Comparison of ENCODE assay signal across 9 cellular contexts in the genomic region with DNA sequence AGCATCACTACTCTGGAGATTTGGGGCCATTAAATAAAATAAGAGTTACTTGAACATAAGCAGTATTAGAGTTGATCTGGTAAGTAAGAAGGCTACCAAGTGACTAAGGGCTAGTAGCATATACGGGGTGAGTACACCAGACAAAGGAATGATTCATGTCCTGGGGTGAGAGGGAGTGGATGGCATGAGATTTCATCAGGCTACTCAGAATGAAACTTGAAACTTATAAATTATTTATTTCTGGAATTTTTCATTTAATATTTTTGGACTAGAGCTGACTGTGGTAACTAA. TPM values are rescaled to one million over a fixed set of nuclear protein-coding genes. Genes with fewer than 3 reads are reported as not detected.
DNase-seq lines count a peak whose midpoint lies in the region; ATAC-seq and TF ChIP-seq lines count a peak whose summit lies in the region.
"Had no signal": no experiment of that assay in that cellular context is flagged by ENCODE, and none has a peak within 500 bp of the region (broad histone marks: within the 10 kb centered on the region; RNA-seq: fewer than 3 reads in every experiment).

No MANE protein-coding gene starts in this region.

- no peak overlapping the region for H2AK9ac ChIP-seq in IMR-90 (replicated peaks; ENCODE audit: low read depth, low read length, poor library complexity)

- H3K4me3 ChIP-seq in BJ (ENCODE audit: low read depth, low read length) (peak overlapping the region; percentile 91), IMR-90 (ENCODE audit: insufficient read depth, low read depth, low read length) (no peak overlapping the region), astrocyte of the spinal cord (ENCODE audit: low read depth, low read length) (peak overlapping the region; percentile 69)

- no peak overlapping the region for H2BK20ac ChIP-seq in IMR-90 (ENCODE audit: low read depth, low read length)

- H4K91ac ChIP-seq in IMR-90 (ENCODE audit: insufficient read depth, low read depth, low read length): 0 out of 2 replicates have a peak overlapping the region, but pooled peaks have one; percentile 67

- DNase-seq in BJ (ENCODE audit: low read depth): peak; percentile 78
- DNase-seq in IMR-90: peak; percentile 97
- peak; percentile 89 for DNase-seq in astrocyte of the spinal cord (ENCODE audit: low read depth, low spot score)
- DNase-seq in myocyte (ENCODE audit: low read depth): peak; percentile 85
- DNase-seq in ureter (ENCODE audit: low spot score): no peak
- no peak for DNase-seq in MV-4-11 (lab: John Stamatoyannopoulos, UW)
- no peak for DNase-seq in NCI-H524 (lab: John Stamatoyannopoulos, UW)

- peak overlapping the region; percentile 64 to 91; a peak in 3 of 4 replicates for H4K8ac ChIP-seq in IMR-90 (ENCODE audit: low read depth in 2 of 2, low read length in 2 of 2)

- in situ Hi-C loops in IMR-90 (cut with MboI; ENCODE audit: low sequenced_read_pairs) (no loop called here), astrocyte of the spinal cord (cut with HindIII; ENCODE audit: low sequenced_read_pairs) (no loop called here)

- H3K9ac ChIP-seq in IMR-90 (ENCODE audit: low read depth, low read length): peak overlapping the region; percentile 80; the same call in 1 of the 2 replicates

- peak; percentile 92 for TF ChIP-seq POLR2A in IMR-90 (IDR thresholded peaks at IDR 0.05; ENCODE audit: low read depth, low read length)

- no peaks in the 10 kb centered on the region for H3K9me3 ChIP-seq in IMR-90 (ENCODE audit: control insufficient read depth, insufficient read depth, low read length)
- H3K9me3 ChIP-seq: neutrophil had no signal

- peaks cover 4% of the 10 kb centered on the region for H3K36me3 ChIP-seq in BJ (ENCODE audit: control insufficient read depth, insufficient read depth, low read length)
- peaks cover 2% of the 10 kb centered on the region; the same call in 1 of the 2 replicates for H3K36me3 ChIP-seq in IMR-90 (ENCODE audit: control insufficient read depth, insufficient read depth, low read length)
- H3K36me3 ChIP-seq: neutrophil had no signal

- peak overlapping the region; percentile 90 for H2BK5ac ChIP-seq in IMR-90 (ENCODE audit: low read depth, low read length, poor library complexity, severe bottlenecking)

- H2AFZ ChIP-seq in IMR-90 (replicated peaks; ENCODE audit: low read length, poor library complexity): no peak overlapping the region

- peak overlapping the region; percentile 96; the same call in 1 of the 2 replicates for H3K4ac ChIP-seq in IMR-90 (ENCODE audit: low read depth, low read length)

- intact Hi-C loops in IMR-90 (cut with micrococcal nuclease): loop anchor here (2.0 to 10.0 kb wide), 2 partner anchors 342 to 500 kb away; a partner anchor contains a TSS

- WGBS in IMR-90 (ENCODE audit: extremely low coverage in 2 of 2, insufficient read length in 1 of 2), 2 experiments: no CpG with 5 or more reads among the region's 1 CpG

- 0 out of 2 replicates have a peak overlapping the region, but pooled peaks have one; percentile 57 for H2AK5ac ChIP-seq in IMR-90 (ENCODE audit: low read depth, low read length)

- H3K56ac ChIP-seq in IMR-90 (ENCODE audit: extremely low read depth, insufficient read depth, low read length): peak overlapping the region; percentile 45; the same call in 1 of the 2 replicates

- POLR2A ChIA-PET in BJ (lab: Charles Lee): no interaction called here
- POLR2A ChIA-PET in IMR-90 (lab: Charles Lee; ENCODE audit: unreplicated experiment): interaction anchor here (0.6 to 0.9 kb wide), 2 partner anchors 12 to 23 kb away, joined by 3 to 4 read pairs; no protein-coding TSS in a partner anchor

- peaks cover 23 to 62% of the 10 kb centered on the region in 2 experiments for H3K79me1 ChIP-seq in IMR-90 (ENCODE audit: low read depth in 1 of 2, low read length in 2 of 2)

- H3K27ac ChIP-seq in IMR-90 (ENCODE audit: insufficient read depth, low read length): no peak overlapping the region
- H3K27ac ChIP-seq: neutrophil had no signal

- H4K5ac ChIP-seq in IMR-90 (ENCODE audit: low read depth, low read length): no peak overlapping the region; the same call in 1 of the 2 replicates

- H3K27me3 ChIP-seq in BJ (ENCODE audit: control insufficient read depth, insufficient read depth, low read length): no peaks in the 10 kb centered on the region
- no peaks in the 10 kb centered on the region for H3K27me3 ChIP-seq in IMR-90 (ENCODE audit: control insufficient read depth, insufficient read depth, low read length)

- H3K9me1 ChIP-seq in IMR-90 (ENCODE audit: insufficient read depth, low read length): peaks cover 6% of the 10 kb centered on the region; the same call in 1 of the 2 replicates

- H2BK15ac ChIP-seq in IMR-90 (ENCODE audit: low read depth, low read length): no peak overlapping the region; the same call in 2 of the 3 replicates

- H3K4me2 ChIP-seq in IMR-90 (ENCODE audit: low read depth, low read length): peak overlapping the region; percentile 78; the same call in 1 of the 2 replicates

- no peak for TF ChIP-seq RAD21 in IMR-90 (IDR thresholded peaks at IDR 0.05; ENCODE audit: low read length)

- no TSS peak for BruUV-seq in IMR-90 (replicated peaks; lab: Mats Ljungman, UMichigan)

- CTCF ChIA-PET in BJ (lab: Yijun Ruan, JAX) (interaction anchor here (1.4 kb wide), 1 partner anchor 289 kb away, joined by 3 read pairs; no protein-coding TSS in a partner anchor), IMR-90 (lab: Yijun Ruan, JAX) (no interaction called here)

- dilution Hi-C loops in IMR-90 (cut with HindIII; ENCODE audit: low sequenced_read_pairs, unreplicated experiment): no loop called here

- H3K23ac ChIP-seq in IMR-90 (ENCODE audit: low read depth, low read length): peak overlapping the region; percentile 48; the same call in 1 of the 2 replicates

- 0 out of 2 replicates have a peak, but pooled peaks cover under 1% of the 10 kb centered on the region for H3K4me1 ChIP-seq in IMR-90 (ENCODE audit: control insufficient read depth, insufficient read depth, low read length)

- no peak for TF ChIP-seq CTCF in BJ (IDR thresholded peaks at IDR 0.05; ENCODE audit: insufficient read depth, low read depth, low read length)
- no peak for TF ChIP-seq CTCF in IMR-90 (conservative IDR thresholded peaks at IDR 0.05; ENCODE audit: low read depth, low read length)
- TF ChIP-seq CTCF in astrocyte of the spinal cord (IDR thresholded peaks at IDR 0.05; ENCODE audit: low read depth, low read length): no peak

- H4K20me1 ChIP-seq in IMR-90 (ENCODE audit: insufficient read depth, low read length): peaks cover 15% of the 10 kb centered on the region

- H3K18ac ChIP-seq in IMR-90 (ENCODE audit: low read depth, low read length): peak overlapping the region; percentile 89; the same call in 1 of the 2 replicates

- peak overlapping the region; percentile 48 for H3K14ac ChIP-seq in IMR-90 (replicated peaks; ENCODE audit: low read depth, low read length)

- H2BK120ac ChIP-seq in IMR-90 (ENCODE audit: low read depth, low read length): peak overlapping the region; percentile 78; the same call in 1 of the 2 replicates

- ATAC-seq in IMR-90 (ENCODE audit: low read depth) (peak; percentile 43), GM18519 (IDR thresholded peaks at IDR 0.05; ENCODE audit: low FRiP score, unreplicated experiment) (no peak)

TF ChIP-seq in IMR-90, 13 proteins besides CTCF, POLR2A, EP300 and RAD21:
- TF ChIP-seq CHD1 (IDR thresholded peaks at IDR 0.05; ENCODE audit: low read depth, low read length): no peak
- TF ChIP-seq BHLHE40 (IDR thresholded peaks at IDR 0.05; ENCODE audit: low read depth, low read length): peak; percentile 48; the same call in 1 of the 2 replicates
- TF ChIP-seq FOS (IDR thresholded peaks at IDR 0.05; ENCODE audit: low read depth, low read length): peak; percentile 69
- TF ChIP-seq MXI1 (IDR thresholded peaks at IDR 0.05; ENCODE audit: borderline replicate concordance, low read depth, low read length): no peak
- TF ChIP-seq CEBPB (IDR thresholded peaks at IDR 0.05; ENCODE audit: low read depth, low read length): peak; percentile 94

RNA-seq across cellular contexts. Expression of a gene that starts 2.3 kb away (rescaled TPM):
- 32.6 and 65.3 TPM in 2 replicates for polyA plus RNA-seq in BJ (2011; rRNA removed)
- polyA minus RNA-seq in BJ (2011; rRNA and poly(A)+ RNA removed): 51.5 and 60.4 TPM in 2 replicates
- total RNA-seq in IMR-90 (2012; rRNA removed): 48.9 and 64.2 TPM in 2 replicates
- polyA plus RNA-seq in IMR-90 (2012; rRNA removed): 10.3 and 13.0 TPM in 2 replicates
- 1.7 and 2.3 TPM in 2 replicates for polyA plus RNA-seq in IMR-90 (2012; cell fraction: cytosol; rRNA removed)
- 0.85 and 8.0 TPM in 2 replicates for polyA plus RNA-seq in IMR-90 (2012; cell fraction: nucleus; rRNA removed; ENCODE audit: low replicate concordance)
- total RNA-seq in myocyte: 34.2 and 36.0 TPM in 2 replicates
- 24.3 TPM for polyA plus RNA-seq in myocyte (2012)
- 69.9 TPM for total RNA-seq in ureter

RNA-seq across cellular contexts. Expression of a gene that starts 50.9 kb away (rescaled TPM):
- polyA plus RNA-seq in BJ (2011; rRNA removed): not detected in 2 replicates
- polyA minus RNA-seq in BJ (2011; rRNA and poly(A)+ RNA removed): not detected in 2 replicates
- total RNA-seq in IMR-90 (2012; rRNA removed): not detected in 2 replicates
- not detected in 2 replicates for polyA plus RNA-seq in IMR-90 (2012; rRNA removed)
- not detected in 2 replicates for polyA plus RNA-seq in IMR-90 (2012; cell fraction: cytosol; rRNA removed)
- polyA plus RNA-seq in IMR-90 (2012; cell fraction: nucleus; rRNA removed; ENCODE audit: low replicate concordance): not detected in 2 replicates
- total RNA-seq in myocyte: not detected in 2 replicates
- polyA plus RNA-seq in myocyte (2012): 0.08 TPM
- not detected for total RNA-seq in ureter

Comparison
In these comparisons a context has a peak if more than half of its experiments do, and no peak if none do; other contexts are left out.
1. DNase-seq: peak in BJ (single experiment), IMR-90 (single experiment), astrocyte of the spinal cord (single experiment) and myocyte (single experiment); none in ureter (single experiment), MV-4-11 (single experiment) and NCI-H524 (0 of 2).